8 cellular contexts compared by ENCODE assay signal in the genomic region with DNA sequence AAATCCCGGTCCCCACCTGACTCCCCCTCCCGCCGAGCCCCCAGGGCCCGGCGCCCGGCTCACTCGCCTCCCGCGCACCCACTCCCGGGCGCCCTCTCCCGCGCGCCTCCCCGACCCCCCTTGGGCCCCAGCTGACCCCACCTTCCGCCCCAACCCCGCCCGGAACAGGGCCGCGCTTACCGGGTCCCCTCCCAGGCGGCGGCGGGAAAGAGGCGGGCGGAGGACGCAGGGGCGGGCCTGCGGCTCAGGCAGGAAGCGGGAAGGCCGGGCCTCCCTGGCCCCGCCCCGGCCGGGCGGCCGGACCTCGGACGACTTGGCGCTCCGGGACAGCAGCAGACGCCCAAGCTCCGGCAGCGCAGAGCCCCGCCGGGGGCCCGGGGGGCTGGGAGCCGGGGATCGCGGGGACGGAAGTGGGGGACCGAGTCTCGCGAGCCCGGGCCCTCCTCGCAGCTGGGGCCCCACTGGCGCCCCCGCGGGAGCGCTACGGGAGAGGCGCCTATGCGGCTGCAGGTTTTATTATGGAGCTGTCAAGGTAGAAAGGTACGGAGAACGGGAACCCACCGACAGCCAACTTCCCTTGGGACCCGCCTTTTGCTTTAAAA. TPM values are rescaled to one million over a fixed set of nuclear protein-coding genes. Genes with fewer than 3 reads are reported as not detected.
DNase-seq lines count a peak whose midpoint lies in the region; ATAC-seq and TF ChIP-seq lines count a peak whose summit lies in the region.

A gene (minus strand): TSS at position 212 of the 602 bp plus-strand sequence. CDS start 15,905 bp downstream, outside the sequence.

- H3K4me1 Mint-ChIP-seq in activated B cell treated with CpG ODN at 0.5 μM for 24 hours: peaks cover 16% of the 10 kb centered on the region

- intact Hi-C loops in activated B cell treated with CpG ODN at 0.5 μM for 24 hours (cut with micrococcal nuclease): loop anchor here (1.0 to 5.0 kb wide), 8 partner anchors 94 to 828 kb away; a partner anchor contains a TSS

- no peaks in the 10 kb centered on the region for H3K36me3 Mint-ChIP-seq in activated B cell treated with CpG ODN at 0.5 μM for 24 hours (ENCODE audit: low read depth)

- H3K27me3 Mint-ChIP-seq in activated B cell treated with CpG ODN at 0.5 μM for 24 hours: no peaks in the 10 kb centered on the region

- peak; percentile 86 for ATAC-seq in GM18873 (IDR thresholded peaks at IDR 0.05; ENCODE audit: low FRiP score, unreplicated experiment)
- ATAC-seq in HG03108 (IDR thresholded peaks at IDR 0.05; ENCODE audit: unreplicated experiment): peak; percentile 95
- peak; percentile 93 for ATAC-seq in activated B cell treated with CpG ODN at 0.5 μM for 24 hours (ENCODE audit: low read depth)

- DNase-seq in AG08396 (ENCODE audit: low spot score) (peak; percentile 95), NCI-H2196 (lab: John Stamatoyannopoulos, UW; ENCODE audit: unreplicated experiment) (peak; percentile 93), activated B cell treated with CpG ODN at 0.5 μM for 24 hours (peak; percentile 87), caudate nucleus (lab: John Stamatoyannopoulos, UW) (peak in 59 of 61 donors; percentile 21 to 91 (median 76)), iris pigment epithelial cell (ENCODE audit: low read depth) (peak; percentile 75)
- peak; percentile 78 to 87 for DNase-seq in stimulated activated CD4-positive, alpha-beta T cell treated with anti-CD3 and anti-CD28 coated beads, Interleukin-12 subunit alpha, Interleukin-12 subunit beta, amount 100 ng/mL, for 24 hours (ENCODE audit: low read depth in 2 of 2)

- H3K4me3 Mint-ChIP-seq in activated B cell treated with CpG ODN at 0.5 μM for 24 hours: peak within 1 kb of the TSS; percentile 88

- H3K27ac ChIP-seq in caudate nucleus (ENCODE audit: low read depth, low read length): peak within 1 kb of the TSS; percentile 67

- CTCF ChIA-PET in activated B cell treated with CpG ODN at 0.5 μM for 24 hours (lab: Charles Lee): no interaction called here

- H3K27ac Mint-ChIP-seq in activated B cell treated with CpG ODN at 0.5 μM for 24 hours: peak within 1 kb of the TSS; percentile 85

- POLR2A ChIA-PET in activated B cell treated with CpG ODN at 0.5 μM for 24 hours (lab: Charles Lee): interaction anchor here (0.6 to 1.3 kb wide), 10 partner anchors 8 to 1387 kb away, joined by 3 to 7 read pairs (median 3); a partner anchor contains a TSS

- no peak for TF ChIP-seq CTCF in activated B cell treated with CpG ODN at 0.5 μM for 24 hours (IDR thresholded peaks at IDR 0.05)

- peaks cover 2% of the 10 kb centered on the region for H3K9me3 Mint-ChIP-seq in activated B cell treated with CpG ODN at 0.5 μM for 24 hours

RNA-seq across cellular contexts. Expression of the gene that starts here (rescaled TPM):
- total RNA-seq in activated B cell treated with CpG ODN at 0.5 μM for 24 hours: 34.8 and 36.2 TPM in 2 replicates

Comparison
In these comparisons a context has a peak if more than half of its experiments do, and no peak if none do; other contexts are left out.
1. Peak in every context shown above with its lines: DNase-seq, ATAC-seq and H3K27ac ChIP-seq.